1 cellular context compared by ENCODE assay signal in genomic region chrX:125492439-125492838, GRCh38.
TF ChIP-seq lines count a peak whose summit lies in the region.

No MANE protein-coding gene starts in this region.

TF ChIP-seq in H1, 55 proteins besides CTCF, POLR2A, EP300 and RAD21 (continued from another document):
- TF ChIP-seq EGR1 (IDR thresholded peaks at IDR 0.05; ENCODE audit: borderline replicate concordance, low read depth, low read length): no peak
- no peak for TF ChIP-seq BACH1 (IDR thresholded peaks at IDR 0.05; ENCODE audit: low read length)
- no peak for TF ChIP-seq USF2 (IDR thresholded peaks at IDR 0.05; ENCODE audit: low read length)
- TF ChIP-seq ATF3 (IDR thresholded peaks at IDR 0.05; ENCODE audit: insufficient read depth, low read depth, low read length): no peak
- TF ChIP-seq SP1 (IDR thresholded peaks at IDR 0.05; ENCODE audit: low read depth, low read length): no peak
- no peak for TF ChIP-seq KDM4A (IDR thresholded peaks at IDR 0.05; ENCODE audit: low read depth, low read length, severe bottlenecking)
TF ChIP-seq in H1: peak in this region for 0.
